In the genomic region with DNA sequence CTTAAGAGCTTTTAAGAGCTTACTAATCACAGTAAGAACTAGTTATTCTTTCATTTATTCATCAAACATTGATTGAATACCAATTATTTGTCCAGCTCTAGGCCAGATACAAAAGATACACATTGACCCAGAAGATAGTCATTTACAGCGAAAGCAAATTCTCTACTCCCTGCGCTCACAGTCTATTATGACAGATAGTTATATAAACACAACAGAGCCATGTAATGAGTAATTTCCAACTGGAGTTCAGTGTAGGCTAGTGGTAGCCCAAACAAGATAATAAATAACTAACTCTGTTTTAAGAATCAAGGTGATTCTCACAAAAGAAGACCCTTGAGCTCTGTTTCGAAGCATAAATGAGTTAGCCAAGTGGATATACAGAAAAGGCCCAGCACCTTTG, we compare ENCODE assay signal across 29 cellular contexts.
DNase-seq lines count a peak whose midpoint lies in the region; ATAC-seq and TF ChIP-seq lines count a peak whose summit lies in the region.
"Had no signal": no experiment of that assay in that cellular context is flagged by ENCODE, and none has a peak within 500 bp of the region (broad histone marks: within the 10 kb centered on the region; RNA-seq: fewer than 3 reads in every experiment).

No MANE protein-coding gene starts in this region.

- H3K9me3 ChIP-seq in IMR-90 (ENCODE audit: control insufficient read depth, insufficient read depth, low read length) (peaks cover 2% of the 10 kb centered on the region; the same call in 1 of the 2 replicates), mesenchymal stem cell (ENCODE audit: control insufficient read depth, low read length) (peaks cover 9% of the 10 kb centered on the region)
- H3K9me3 ChIP-seq: BE2C, Caco-2 had no signal

- H3K9me1 ChIP-seq in IMR-90 (ENCODE audit: insufficient read depth, low read length) = peaks cover 5% of the 10 kb centered on the region

- H2AFZ ChIP-seq in IMR-90 (replicated peaks; ENCODE audit: low read length, poor library complexity) (no peak overlapping the region), mesenchymal stem cell (ENCODE audit: low read depth, low read length) (no peak overlapping the region)

- H3K14ac ChIP-seq in IMR-90 (replicated peaks; ENCODE audit: low read depth, low read length) (no peak overlapping the region), mesenchymal stem cell (ENCODE audit: low read length in 2 of 2) (no peak overlapping the region)

- H3K18ac ChIP-seq in IMR-90 (ENCODE audit: low read depth, low read length) (no peak overlapping the region), mesenchymal stem cell (ENCODE audit: low read depth in 1 of 2, low read length in 2 of 2) (no peak overlapping the region), mesendoderm (ENCODE audit: low read length) (no peak overlapping the region)

- no peak for TF ChIP-seq RAD21 in IMR-90 (IDR thresholded peaks at IDR 0.05; ENCODE audit: low read length)

- intact Hi-C loops in IMR-90 (cut with micrococcal nuclease) = no loop called here

- H2AK5ac ChIP-seq in IMR-90 (ENCODE audit: low read depth, low read length) = no peak overlapping the region; the same call in 1 of the 2 replicates
- no peak overlapping the region for H2AK5ac ChIP-seq in mesenchymal stem cell (ENCODE audit: low read length, severe bottlenecking)
- H2AK5ac ChIP-seq in mesendoderm (ENCODE audit: low read length) = no peak overlapping the region

- H3K79me1 ChIP-seq in IMR-90 (ENCODE audit: low read depth in 1 of 2, low read length in 2 of 2) (no peaks in the 10 kb centered on the region), mesenchymal stem cell (replicated peaks; ENCODE audit: low read length, poor library complexity, severe bottlenecking) (no peaks in the 10 kb centered on the region), mesendoderm (ENCODE audit: low read length) (no peaks in the 10 kb centered on the region)

- H3K4ac ChIP-seq in IMR-90 (ENCODE audit: low read depth, low read length) = no peak overlapping the region; the same call in 1 of the 2 replicates
- no peak overlapping the region for H3K4ac ChIP-seq in mesenchymal stem cell (ENCODE audit: low read depth in 1 of 2, low read length in 2 of 2)
- no peak overlapping the region for H3K4ac ChIP-seq in mesendoderm (ENCODE audit: low read depth, low read length)

- H2BK15ac ChIP-seq in IMR-90 (ENCODE audit: low read depth, low read length) (no peak overlapping the region), mesenchymal stem cell (ENCODE audit: low read depth, poor library complexity, severe bottlenecking) (no peak overlapping the region), mesendoderm (replicated peaks; ENCODE audit: low read depth) (no peak overlapping the region)

- peak; percentile 73 for ATAC-seq in IMR-90 (ENCODE audit: low read depth)
- ATAC-seq: A549; CD8-positive, alpha-beta T cell had no signal

- no peak overlapping the region for H4K91ac ChIP-seq in IMR-90 (ENCODE audit: insufficient read depth, low read depth, low read length)
- no peak overlapping the region for H4K91ac ChIP-seq in mesenchymal stem cell (ENCODE audit: low read length)

- no peaks in the 10 kb centered on the region for H3K36me3 ChIP-seq in IMR-90 (ENCODE audit: control insufficient read depth, insufficient read depth, low read length)
- H3K36me3 ChIP-seq in mesenchymal stem cell (ENCODE audit: control insufficient read depth in 1 of 2, insufficient read depth in 2 of 2, low read depth in 1 of 2, low read length in 2 of 2) = no peaks in the 10 kb centered on the region
- no peaks in the 10 kb centered on the region for H3K36me3 ChIP-seq in brain microvascular endothelial cell (replicated peaks)
- H3K36me3 ChIP-seq in mesendoderm (ENCODE audit: control insufficient read depth, insufficient read depth, low read length) = no peaks in the 10 kb centered on the region
- H3K36me3 ChIP-seq: BE2C; BLaER1; BLaER1 treated with 17β-estradiol and CSF1 and Interleukin-3, amounts not matched to agents 10 nM and 100 nM had no signal

- CTCF ChIA-PET in IMR-90 (lab: Yijun Ruan, JAX) = interaction anchor here (0.5 kb wide), 1 partner anchor 1716 kb away, joined by 4 read pairs; no protein-coding TSS in a partner anchor

- DNase-seq in IMR-90 (peak; percentile 59), mesenchymal stem cell (peak; percentile 17), brain microvascular endothelial cell (no peak), mesendoderm (no peak)
- DNase-seq: 8988T; ACHN; AML-193; BE2C; C1 segment of cervical spinal cord; Caco-2; Calu3; CD4-positive, alpha-beta memory T cell; CD4-positive, alpha-beta T cell; CD4-positive, CD25-positive, alpha-beta regulatory T cell; CD8-positive, alpha-beta memory T cell; CD8-positive, alpha-beta T cell; COR-L47; DMS 273 treated with DMSO at 0.1 percent for 48 hours; DMS153; DMS53; DMS79; DMS79 treated with DMSO at 0.1 percent for 48 hours; DND-41; EL had no signal

- H3K23ac ChIP-seq in IMR-90 (ENCODE audit: low read depth, low read length) = no peak overlapping the region
- H3K23ac ChIP-seq in mesenchymal stem cell (ENCODE audit: low read length in 2 of 2) = no peak overlapping the region
- H3K23ac ChIP-seq in mesendoderm (ENCODE audit: low read length) = no peak overlapping the region

- H3K4me1 ChIP-seq in IMR-90 (ENCODE audit: control insufficient read depth, insufficient read depth, low read length) (peaks cover 4% of the 10 kb centered on the region; the same call in 1 of the 2 replicates), mesenchymal stem cell (ENCODE audit: control insufficient read depth, insufficient read depth, low read depth, low read length) (no peaks in the 10 kb centered on the region), mesendoderm (ENCODE audit: control insufficient read depth, low read depth, low read length) (no peaks in the 10 kb centered on the region)
- H3K4me1 ChIP-seq: A549, BE2C, BLaER1, Caco-2 had no signal

- H3K4me3 ChIP-seq in IMR-90 (ENCODE audit: insufficient read depth, low read depth, low read length) (no peak overlapping the region), mesenchymal stem cell (ENCODE audit: insufficient read depth in 1 of 2, low read depth in 1 of 2, low read length in 2 of 2) (no peak overlapping the region), brain microvascular endothelial cell (ENCODE audit: low read depth, low read length) (no peak overlapping the region), mesendoderm (ENCODE audit: low read length) (no peak overlapping the region)
- H3K4me3 ChIP-seq: A549; BLaER1; BLaER1 treated with 17β-estradiol and CSF1 and Interleukin-3, amounts not matched to agents 10 nM and 100 nM had no signal

- no peaks in the 10 kb centered on the region for H3K79me2 ChIP-seq in mesendoderm (ENCODE audit: control insufficient read depth, insufficient read depth, low read length)

- TF ChIP-seq CTCF in IMR-90 (conservative IDR thresholded peaks at IDR 0.05; ENCODE audit: low read depth, low read length) (no peak), brain microvascular endothelial cell (IDR thresholded peaks at IDR 0.05; ENCODE audit: low read depth, low read length, missing control alignments) (no peak)

- H2BK120ac ChIP-seq in IMR-90 (ENCODE audit: low read depth, low read length) (0 out of 2 replicates have a peak overlapping the region, but pooled peaks have one; percentile 8), mesenchymal stem cell (ENCODE audit: low read depth, low read length) (no peak overlapping the region), mesendoderm (ENCODE audit: low read depth, low read length) (no peak overlapping the region)

- WGBS in IMR-90 (ENCODE audit: extremely low coverage in 2 of 2, insufficient read length in 1 of 2), 2 experiments = 100% methylated on average over 1 of the region's 3 CpGs; no CpG with 5 or more reads in 1 of the 2 experiments
- WGBS in mesenchymal stem cell = 96% methylated on average over 1 of the region's 3 CpGs
- no CpG with 5 or more reads among the region's 3 CpGs for WGBS in mesendoderm (ENCODE audit: extremely low coverage, insufficient coverage, low lambda C conversion rate)

- peak overlapping the region; percentile 33; the same call in 1 of the 2 replicates for H3K4me2 ChIP-seq in IMR-90 (ENCODE audit: low read depth, low read length)
- H3K4me2 ChIP-seq in mesenchymal stem cell (ENCODE audit: low read length, poor library complexity, severe bottlenecking) = no peak overlapping the region
- H3K4me2 ChIP-seq in mesendoderm (ENCODE audit: low read length) = no peak overlapping the region
- H3K4me2 ChIP-seq: A549; BLaER1; BLaER1 treated with 17β-estradiol and CSF1 and Interleukin-3, amounts not matched to agents 10 nM and 100 nM had no signal

- H2AK9ac ChIP-seq in IMR-90 (replicated peaks; ENCODE audit: low read depth, low read length, poor library complexity) = no peak overlapping the region

- H3K56ac ChIP-seq in IMR-90 (ENCODE audit: extremely low read depth, insufficient read depth, low read length) (no peak overlapping the region), mesendoderm (ENCODE audit: low read length) (no peak overlapping the region)

- H2BK12ac ChIP-seq in mesenchymal stem cell (ENCODE audit: low read length in 2 of 2) = no peak overlapping the region

- no peak overlapping the region for H4K8ac ChIP-seq in IMR-90 (ENCODE audit: low read depth in 2 of 2, low read length in 2 of 2)
- no peak overlapping the region for H4K8ac ChIP-seq in mesenchymal stem cell (ENCODE audit: low read length)
- no peak overlapping the region for H4K8ac ChIP-seq in mesendoderm (ENCODE audit: low read depth, low read length)

- H4K20me1 ChIP-seq in IMR-90 (ENCODE audit: insufficient read depth, low read length) = no peaks in the 10 kb centered on the region
- H4K20me1 ChIP-seq: BLaER1; BLaER1 treated with 17β-estradiol and CSF1 and Interleukin-3, amounts not matched to agents 10 nM and 100 nM had no signal

- H2BK5ac ChIP-seq in IMR-90 (ENCODE audit: low read depth, low read length, poor library complexity, severe bottlenecking) = no peak overlapping the region
- H2BK5ac ChIP-seq in mesenchymal stem cell (ENCODE audit: low read depth, low read length, poor library complexity, severe bottlenecking) = no peak overlapping the region
- H2BK5ac ChIP-seq in mesendoderm (ENCODE audit: low read length) = no peak overlapping the region

- no peak overlapping the region for H3K27ac ChIP-seq in IMR-90 (ENCODE audit: insufficient read depth, low read length)
- no peak overlapping the region for H3K27ac ChIP-seq in mesenchymal stem cell (ENCODE audit: low read length, poor library complexity, severe bottlenecking)
- H3K27ac ChIP-seq in brain microvascular endothelial cell = no peak overlapping the region
- no peak overlapping the region for H3K27ac ChIP-seq in mesendoderm (ENCODE audit: low read depth, low read length)
- H3K27ac ChIP-seq: 22Rv1; A549; BLaER1; BLaER1 treated with 17β-estradiol and CSF1 and Interleukin-3, amounts not matched to agents 10 nM and 100 nM; C4-2B had no signal

- POLR2A ChIA-PET in IMR-90 (lab: Charles Lee; ENCODE audit: unreplicated experiment) = no interaction called here

- H2BK20ac ChIP-seq in IMR-90 (ENCODE audit: low read depth, low read length) = peak overlapping the region; percentile 33; the same call in 1 of the 2 replicates

- H3K27me3 ChIP-seq in IMR-90 (ENCODE audit: control insufficient read depth, insufficient read depth, low read length) = no peaks in the 10 kb centered on the region
- peaks cover 0 to 4% of the 10 kb centered on the region in 2 experiments for H3K27me3 ChIP-seq in mesenchymal stem cell (ENCODE audit: control insufficient read depth in 1 of 2, insufficient read depth in 1 of 2, low read length in 2 of 2)
- H3K27me3 ChIP-seq in brain microvascular endothelial cell (replicated peaks) = no peaks in the 10 kb centered on the region
- no peaks in the 10 kb centered on the region for H3K27me3 ChIP-seq in mesendoderm (ENCODE audit: insufficient read depth, low read length, poor library complexity)
- H3K27me3 ChIP-seq: BE2C; BLaER1; BLaER1 treated with 17β-estradiol and CSF1 and Interleukin-3, amounts not matched to agents 10 nM and 100 nM had no signal

- TF ChIP-seq POLR2A in IMR-90 (IDR thresholded peaks at IDR 0.05; ENCODE audit: low read depth, low read length) = no peak

- H4K5ac ChIP-seq in IMR-90 (ENCODE audit: low read depth, low read length) (no peak overlapping the region), mesendoderm (ENCODE audit: low read length) (no peak overlapping the region)

- H3K9ac ChIP-seq in IMR-90 (ENCODE audit: low read depth, low read length) (no peak overlapping the region), mesenchymal stem cell (ENCODE audit: low read length) (no peak overlapping the region), mesendoderm (ENCODE audit: low read length) (no peak overlapping the region)
- H3K9ac ChIP-seq: BLaER1; BLaER1 treated with 17β-estradiol and CSF1 and Interleukin-3, amounts not matched to agents 10 nM and 100 nM had no signal

- in situ Hi-C loops in IMR-90 (cut with MboI; ENCODE audit: low sequenced_read_pairs) (no loop called here), brain microvascular endothelial cell (cut with HindIII; ENCODE audit: low pct_ligation_motif_present, low sequenced_read_pairs) (no loop called here)

- dilution Hi-C loops in IMR-90 (cut with HindIII; ENCODE audit: low sequenced_read_pairs, unreplicated experiment) = no loop called here

- BruUV-seq in IMR-90 (replicated peaks; lab: Mats Ljungman, UMichigan) = no TSS peak

Comparison
In these comparisons a context has a peak if more than half of its experiments do, and no peak if none do; other contexts are left out.
1. DNase-seq: peak in IMR-90 (single experiment) and mesenchymal stem cell (single experiment); none in brain microvascular endothelial cell (single experiment) and mesendoderm (single experiment).